13 cellular contexts compared by ENCODE assay signal in genomic region chr7:130987092-130987491, GRCh38.
A peak's percentile ranks its signal among the peaks of the same experiment; 100 is the strongest.
DNase-seq lines count a peak whose midpoint lies in the region; ATAC-seq, FAIRE-seq and TF ChIP-seq lines count a peak whose summit lies in the region.
"Had no signal": no experiment of that assay in that cellular context is flagged by ENCODE, and none has a peak within 500 bp of the region (broad histone marks: within the 10 kb centered on the region; RNA-seq: fewer than 3 reads in every experiment).

No MANE protein-coding gene starts in this region.

- H3K79me2 ChIP-seq in mammary epithelial cell (ENCODE audit: insufficient read depth, low read length), result peaks cover 41% of the 10 kb centered on the region

- BruUV-seq in mammary epithelial cell (replicated peaks; lab: Mats Ljungman, UMichigan), result no TSS peak

- WGBS in right cardiac atrium, result 95% methylated on average over 4 of the region's 4 CpGs
- WGBS in mammary epithelial cell (ENCODE audit: low coverage, missing lambda C conversion rate), result 5% methylated on average over 3 of the region's 4 CpGs

- ATAC-seq in right cardiac atrium (no peak), left ventricle myocardium superior (no peak), GM19023 (IDR thresholded peaks at IDR 0.05; ENCODE audit: unreplicated experiment) (no peak)

- H3K27ac ChIP-seq in right cardiac atrium (ENCODE audit: low read length) (peak overlapping the region; percentile 7), mammary epithelial cell (ENCODE audit: insufficient read depth, low read depth, low read length) (peak overlapping the region; percentile 80), muscle layer of colon (ENCODE audit: low read depth, low read length) (peak overlapping the region; percentile 10)
- H3K27ac ChIP-seq: brain microvascular endothelial cell had no signal

- no peak for TF ChIP-seq CTCF in mammary epithelial cell (conservative IDR thresholded peaks at IDR 0.05 in 1 of 2, IDR thresholded peaks at IDR 0.05 in 1 of 2; ENCODE audit: extremely low read depth in 1 of 2, insufficient read depth in 1 of 2, low read depth in 1 of 2, low read length in 2 of 2)

- peaks cover 20% of the 10 kb centered on the region for H3K4me1 ChIP-seq in right cardiac atrium (ENCODE audit: control insufficient read depth, insufficient read depth, low read length)
- H3K4me1 ChIP-seq in mammary epithelial cell (ENCODE audit: insufficient read depth, low read length), result peaks cover 21% of the 10 kb centered on the region
- H3K4me1 ChIP-seq in muscle layer of colon (ENCODE audit: insufficient read depth, low read length), result peaks cover 82% of the 10 kb centered on the region

- H2AFZ ChIP-seq in mammary epithelial cell (ENCODE audit: low read depth, low read length), result no peak overlapping the region

- in situ Hi-C loops in mammary epithelial cell (cut with MboI; ENCODE audit: low sequenced_read_pairs in 2 of 2), result no loop called here

- no peak for DNase-seq in right cardiac atrium
- no peak for DNase-seq in left ventricle myocardium superior
- DNase-seq in mammary epithelial cell, result peak; percentile 55
- peak; percentile 28 for DNase-seq in urothelium cell line (ENCODE audit: low spot score)
- DNase-seq in putamen (ENCODE audit: low spot score), result no peak
- DNase-seq in DMS53 treated with DMSO at 0.1 percent for 48 hours (lab: John Stamatoyannopoulos, UW; ENCODE audit: unreplicated experiment), result no peak
- DNase-seq: BE2C; brain microvascular endothelial cell; NCI-H2029 treated with DMSO at 0.1 percent for 48 hours; pancreas; stimulated activated CD4-positive, alpha-beta T cell treated with anti-CD3 and anti-CD28 coated beads, Interleukin-4, amount 100 ng/mL, for 4 hours had no signal

- H3K4me2 ChIP-seq in mammary epithelial cell (ENCODE audit: insufficient read depth, low read depth, low read length), result peak overlapping the region; percentile 43

- no peaks in the 10 kb centered on the region for H3K27me3 ChIP-seq in right cardiac atrium (ENCODE audit: control insufficient read depth, insufficient read depth)
- H3K27me3 ChIP-seq in mammary epithelial cell (ENCODE audit: insufficient read depth, low read length), result no peaks in the 10 kb centered on the region
- no peaks in the 10 kb centered on the region for H3K27me3 ChIP-seq in muscle layer of colon (ENCODE audit: control insufficient read depth in 1 of 2, insufficient read depth in 2 of 2, low read length in 2 of 2)
- H3K27me3 ChIP-seq: BE2C, brain microvascular endothelial cell, pancreas had no signal

- no peaks in the 10 kb centered on the region for H3K9me3 ChIP-seq in right cardiac atrium (ENCODE audit: control insufficient read depth, low read length)
- no peaks in the 10 kb centered on the region for H3K9me3 ChIP-seq in mammary epithelial cell (replicated peaks; ENCODE audit: insufficient read depth, low read length)
- no peaks in the 10 kb centered on the region for H3K9me3 ChIP-seq in muscle layer of colon (ENCODE audit: low read length)
- H3K9me3 ChIP-seq: BE2C, pancreas had no signal

- intact Hi-C loops in right cardiac atrium (cut with DNase I) (no loop called here), left ventricle myocardium superior (cut with micrococcal nuclease) (no loop called here), mammary epithelial cell (cut with micrococcal nuclease) (no loop called here)

- H4K20me1 ChIP-seq in mammary epithelial cell (ENCODE audit: insufficient read depth, low read length), result no peaks in the 10 kb centered on the region

- no peak for FAIRE-seq in urothelium cell line (lab: Jason Lieb, UNC)
- FAIRE-seq: pancreas had no signal

- no peaks in the 10 kb centered on the region for H3K36me3 ChIP-seq in mammary epithelial cell (ENCODE audit: insufficient read depth, low read length)
- H3K36me3 ChIP-seq in muscle layer of colon (ENCODE audit: insufficient read depth, low read length), result peaks cover 12% of the 10 kb centered on the region
- H3K36me3 ChIP-seq: BE2C had no signal

- CTCF ChIA-PET in mammary epithelial cell (lab: Charles Lee; ENCODE audit: low non-redundant PET), result no interaction called here

- H3K9ac ChIP-seq in mammary epithelial cell (ENCODE audit: insufficient read depth, low read length), result peak overlapping the region; percentile 6
- H3K9ac ChIP-seq in muscle layer of colon (ENCODE audit: low read length), result no peak overlapping the region

- dilution Hi-C loops in mammary epithelial cell (cut with HindIII; ENCODE audit: low sequenced_read_pairs), result no loop called here

- H3K4me3 ChIP-seq in right cardiac atrium (ENCODE audit: low read length) (no peak overlapping the region), mammary epithelial cell (replicated peaks in 1 of 3; ENCODE audit: insufficient read depth in 1 of 3, low read depth in 2 of 3, low read length in 3 of 3) (no peak overlapping the region), muscle layer of colon (ENCODE audit: low read depth in 1 of 2, low read length in 2 of 2) (no peak overlapping the region)
- H3K4me3 ChIP-seq: pancreas had no signal

Comparison
In these comparisons a context has a peak if more than half of its experiments do, and no peak if none do; other contexts are left out.
1. DNase-seq: peak in mammary epithelial cell (single experiment) and urothelium cell line (single experiment); none in right cardiac atrium (0 of 3), left ventricle myocardium superior (single experiment), putamen (single experiment) and DMS53 treated with DMSO at 0.1 percent for 48 hours (single experiment).
2. H3K27ac ChIP-seq: peak in every context shown above with its lines; median percentile 80 in mammary epithelial cell; 10 in muscle layer of colon; 7 in right cardiac atrium.